ENCODE assay signal across 26 cellular contexts in genomic region chr1:147152772-147153171, GRCh38.
"Had no signal": no experiment of that assay in that cellular context is flagged by ENCODE, and none has a peak within 500 bp of the region (broad histone marks: within the 10 kb centered on the region; RNA-seq: fewer than 3 reads in every experiment).

No MANE protein-coding gene starts in this region.

- ATAC-seq: effector memory CD8-positive, alpha-beta T cell; esophagus mucosa; gastrocnemius medialis; left cardiac atrium; lower lobe of right lung had no signal

- DNase-seq: dermis blood vessel endothelial cell; dorsolateral prefrontal cortex; effector CD4-positive, alpha-beta T cell; effector memory CD8-positive, alpha-beta T cell; endodermal cell; erythroblast; esophagus squamous epithelium; foreskin fibroblast; foreskin melanocyte; gastrocnemius medialis; glutamatergic neuron; head of caudate nucleus; heart right ventricle; hippocampal formation; left cardiac atrium; left ventricle myocardium inferior; lower lobe of right lung; mesendoderm; midbrain had no signal

- H3K27me3 ChIP-seq: dorsolateral prefrontal cortex, esophagus squamous epithelium, gastrocnemius medialis, heart right ventricle had no signal

- H3K4me3 ChIP-seq: coronary artery, dorsolateral prefrontal cortex, esophagus squamous epithelium, gastrocnemius medialis, heart right ventricle, left ventricle myocardium inferior, lower lobe of right lung had no signal

- FAIRE-seq: colon, endometrium, islet of Langerhans, keratinocyte had no signal

- H3K9me3 ChIP-seq: esophagus squamous epithelium, gastrocnemius medialis, heart right ventricle, left ventricle myocardium inferior, lower lobe of right lung had no signal

- H3K27ac ChIP-seq: coronary artery, dorsolateral prefrontal cortex, epithelial cell of prostate, esophagus squamous epithelium, gastrocnemius medialis, heart right ventricle, left ventricle myocardium inferior, lower lobe of right lung had no signal

- H3K4me1 ChIP-seq: esophagus squamous epithelium, gastrocnemius medialis, lower lobe of right lung had no signal
